14 cellular contexts compared by ENCODE assay signal in the genomic region with DNA sequence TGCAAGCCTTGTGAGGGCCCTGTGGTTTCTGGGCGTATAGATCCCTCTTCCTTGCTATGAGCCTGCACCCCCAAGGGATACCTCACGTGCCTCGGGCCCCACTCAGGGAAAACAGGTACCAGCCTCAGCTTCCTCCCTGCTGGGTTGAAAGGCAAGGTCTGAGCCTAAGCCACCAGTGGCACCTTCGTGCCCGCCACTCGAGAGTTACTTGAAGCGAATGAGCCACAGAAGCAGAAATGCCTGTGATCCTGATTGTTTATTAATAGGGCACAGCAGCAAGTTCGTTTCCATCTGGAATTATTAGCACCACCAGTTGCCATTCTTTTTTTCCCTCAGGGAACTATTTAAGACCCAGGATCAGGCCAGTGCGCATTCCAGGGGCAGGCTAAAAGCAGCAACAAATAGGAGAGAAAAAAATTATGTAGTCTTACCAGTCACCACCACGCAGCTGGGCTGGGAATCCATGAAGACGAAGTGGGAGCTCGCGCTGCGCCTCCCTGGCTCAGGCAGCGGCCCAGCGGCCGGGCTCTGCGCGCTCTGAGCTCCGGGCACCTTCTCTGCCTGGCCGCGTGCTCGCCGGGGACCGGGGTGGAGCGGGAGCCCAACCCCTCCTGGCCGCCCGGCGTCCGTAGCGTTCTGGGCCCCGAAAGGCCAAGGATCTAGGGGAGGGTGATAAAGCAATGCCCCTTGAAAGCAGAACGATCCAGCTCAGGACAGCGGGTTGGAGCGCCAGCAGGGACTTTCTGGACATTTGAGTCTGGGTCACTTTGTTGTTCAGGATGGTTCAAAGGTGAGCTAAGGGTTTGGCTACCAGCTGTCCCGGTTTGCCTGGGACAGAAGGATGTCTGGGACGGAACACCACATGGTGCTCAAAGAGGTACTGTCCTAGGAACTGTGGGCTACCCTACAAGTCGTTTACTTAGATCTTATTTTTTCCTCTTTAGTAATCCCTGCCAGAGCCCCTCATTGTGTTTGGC. TPM values are rescaled to one million over a fixed set of nuclear protein-coding genes. Genes with fewer than 3 reads are reported as not detected.
DNase-seq lines count a peak whose midpoint lies in the region; ATAC-seq, FAIRE-seq and TF ChIP-seq lines count a peak whose summit lies in the region.
"Not testable (repeated sequence)": the region's sequence is repeated elsewhere in the genome, so short reads cannot be mapped to it uniquely, and the experiment has no call there.
"Had no signal": no experiment of that assay in that cellular context is flagged by ENCODE, and none has a peak within 500 bp of the region (broad histone marks: within the 10 kb centered on the region; RNA-seq: fewer than 3 reads in every experiment).

No MANE protein-coding gene starts in this region.

- not testable (repeated sequence) for H2BK5ac ChIP-seq in H1 (ENCODE audit: low read depth, low read length)

- not testable (repeated sequence) for H3K36me3 ChIP-seq in DND-41 (ENCODE audit: insufficient read depth, low read length); RWPE2 (ENCODE audit: low read depth); H1 (ENCODE audit: control insufficient read depth in 2 of 4, insufficient read depth in 4 of 4, low read length in 3 of 4); heart right ventricle; iPS-15b (ENCODE audit: control insufficient read depth, insufficient read depth, low read length); psoas muscle (ENCODE audit: insufficient read depth in 1 of 2, low read depth in 1 of 2); thoracic aorta

- not testable (repeated sequence) for H3K9me3 ChIP-seq in DND-41 (ENCODE audit: insufficient read depth, low read length, severe bottlenecking); RWPE2 (ENCODE audit: severe bottlenecking); H1 (ENCODE audit: insufficient read depth in 2 of 2, low read depth in 1 of 2, low read length in 1 of 2); heart right ventricle; iPS-15b (ENCODE audit: control insufficient read depth, insufficient read depth, low read length); psoas muscle; thoracic aorta

- not testable (repeated sequence) for H4K5ac ChIP-seq in H1 (ENCODE audit: insufficient read length, low read depth, low read length)

- H2AK5ac ChIP-seq in H1 (ENCODE audit: low read depth, low read length) = not testable (repeated sequence)

- H3K4ac ChIP-seq in H1 (replicated peaks; ENCODE audit: insufficient read length, low read depth, low read length) = not testable (repeated sequence)

- H2BK15ac ChIP-seq in H1 (ENCODE audit: low read length) = not testable (repeated sequence)

- not testable (repeated sequence) for H3K9ac ChIP-seq in DND-41 (ENCODE audit: low read depth, low read length); H1 (replicated peaks in 1 of 4; ENCODE audit: extremely low read depth in 1 of 4, low read depth in 3 of 4, low read length in 3 of 4)
- H3K9ac ChIP-seq in iPS-15b (ENCODE audit: low read depth, low read length) = peak overlapping the region; percentile 47

- not testable (repeated sequence) for H3K4me2 ChIP-seq in DND-41 (ENCODE audit: insufficient read depth, low read length); H1 (ENCODE audit: insufficient read depth in 1 of 2, low read depth in 2 of 2, low read length in 2 of 2)

- H2BK120ac ChIP-seq in H1 (replicated peaks; ENCODE audit: low read depth, low read length) = not testable (repeated sequence)

- TF ChIP-seq EP300 in H1 (IDR thresholded peaks at IDR 0.05; ENCODE audit: borderline replicate concordance in 1 of 2, low read depth in 2 of 2, low read length in 2 of 2) = not testable (repeated sequence)

- POLR2A ChIA-PET in H1 (lab: Charles Lee; ENCODE audit: partially characterized antibody) = interaction anchor here (0.9 to 1.5 kb wide), 3 partner anchors 11 to 38 kb away, joined by 3 to 4 read pairs (median 4); no protein-coding TSS in a partner anchor

- TF ChIP-seq CTCF in DND-41 (IDR thresholded peaks at IDR 0.05; ENCODE audit: borderline replicate concordance, extremely low read depth, low read length, poor library complexity, severe bottlenecking); RWPE2 (IDR thresholded peaks at IDR 0.05; ENCODE audit: poor library complexity, severe bottlenecking); H1 (IDR thresholded peaks at IDR 0.05; ENCODE audit: control extremely low read depth in 1 of 3, insufficient read depth in 1 of 3, low read depth in 1 of 3, low read length in 3 of 3); heart right ventricle (IDR thresholded peaks at IDR 0.05); psoas muscle (IDR thresholded peaks at IDR 0.05); thoracic aorta (IDR thresholded peaks at IDR 0.05): not testable (repeated sequence)

- H3K4me1 ChIP-seq in DND-41 (ENCODE audit: insufficient read depth, low read length) = peaks cover 79% of the 10 kb centered on the region
- not testable (repeated sequence) for H3K4me1 ChIP-seq in RWPE2 (ENCODE audit: insufficient read depth, poor library complexity, severe bottlenecking); H1 (replicated peaks in 1 of 4; ENCODE audit: control insufficient read depth in 3 of 4, insufficient read depth in 4 of 4, low read length in 3 of 4); heart right ventricle; iPS-15b (ENCODE audit: control insufficient read depth, insufficient read depth, low read length); psoas muscle; thoracic aorta (ENCODE audit: control insufficient read depth in 1 of 2, low read depth in 2 of 2)

- H3K4me3 ChIP-seq in DND-41 (ENCODE audit: low read depth in 1 of 2, low read length in 2 of 2); RWPE2 (ENCODE audit: severe bottlenecking); H1 (ENCODE audit: extremely low read depth in 1 of 4, insufficient read depth in 2 of 4, low read depth in 3 of 4, low read length in 4 of 4); iPS-15b (ENCODE audit: low read depth, low read length): not testable (repeated sequence)
- H3K4me3 ChIP-seq in heart right ventricle (peak overlapping the region in 1 of 10 donors; percentile 13), psoas muscle (peak overlapping the region; percentile 61), thoracic aorta (peak overlapping the region; percentile 53)

- not testable (repeated sequence) for H3K23ac ChIP-seq in H1 (ENCODE audit: insufficient read length)

- H3K27me3 ChIP-seq in DND-41 (ENCODE audit: insufficient read depth, low read length, poor library complexity); RWPE2 (ENCODE audit: insufficient read depth, poor library complexity, severe bottlenecking); H1 (replicated peaks in 1 of 4; ENCODE audit: control insufficient read depth in 3 of 4, extremely low read depth in 1 of 4, insufficient read depth in 3 of 4, low read length in 3 of 4); heart right ventricle; iPS-15b (ENCODE audit: control insufficient read depth, insufficient read depth, low read length); psoas muscle (ENCODE audit: insufficient read depth in 3 of 3, low read length in 2 of 3); thoracic aorta (replicated peaks; ENCODE audit: insufficient read depth): not testable (repeated sequence)

- not testable (repeated sequence) for H3K79me2 ChIP-seq in DND-41 (ENCODE audit: insufficient read depth, low read length); H1 (ENCODE audit: control insufficient read depth in 1 of 2, insufficient read depth in 2 of 2, low read length in 2 of 2)

- CTCF ChIA-PET in H1 (lab: Charles Lee; ENCODE audit: partially characterized antibody) = interaction anchor here (0.9 to 1.1 kb wide), 3 partner anchors 31 to 53 kb away, joined by 3 to 5 read pairs (median 4); no protein-coding TSS in a partner anchor

- not testable (repeated sequence) for H4K20me1 ChIP-seq in DND-41 (ENCODE audit: insufficient read depth, low read length); H1 (replicated peaks in 1 of 2; ENCODE audit: control insufficient read depth in 1 of 2, insufficient read depth in 2 of 2, low read length in 2 of 2)

- H3K27ac ChIP-seq in DND-41 (ENCODE audit: low read length) (peak overlapping the region; percentile 53; the same call in 1 of the 2 replicates), heart right ventricle (peak overlapping the region in 6 of 10 donors; percentile 2 to 71 (median 34)), psoas muscle (peak overlapping the region; percentile 86), thoracic aorta (peak overlapping the region; percentile 50 to 70)
- H3K27ac ChIP-seq in RWPE2 (ENCODE audit: poor library complexity, severe bottlenecking); H1 (ENCODE audit: low read depth, low read length): not testable (repeated sequence)

- TF ChIP-seq RAD21 in H1 (IDR thresholded peaks at IDR 0.05 in 1 of 2, conservative IDR thresholded peaks at IDR 0.05 in 1 of 2; ENCODE audit: low read depth in 2 of 2, low read length in 2 of 2) = not testable (repeated sequence)

- not testable (repeated sequence) for H4K91ac ChIP-seq in H1 (replicated peaks; ENCODE audit: insufficient read length, low read length)

- not testable (repeated sequence) for H3K23me2 ChIP-seq in H1 (ENCODE audit: low read depth, low read length)

- H3K79me1 ChIP-seq in H1 (ENCODE audit: low read depth, low read length) = not testable (repeated sequence)

- H4K8ac ChIP-seq in H1 (ENCODE audit: extremely low read depth, insufficient read depth, low read length) = not testable (repeated sequence)

- 0 out of 2 replicates have a peak overlapping the region, but pooled peaks have one; percentile 68 for H2BK12ac ChIP-seq in H1 (ENCODE audit: low read depth, low read length)

- 65% methylated on average over 31 of the region's 38 CpGs; no CpG with 5 or more reads in 1 of the 2 experiments for WGBS in H1 (ENCODE audit: extremely low coverage in 1 of 2, insufficient coverage in 1 of 2, insufficient read length in 1 of 2, insufficient replicate concordance in 2 of 2, low coverage in 1 of 2, low lambda C conversion rate in 2 of 2, missing lambda C conversion rate in 1 of 2), 2 experiments
- whole genome bisulfite sequencing in heart right ventricle, 2 donors = 38 to 44% methylated on average over 35 of the region's 38 CpGs
- WGBS in psoas muscle, 3 donors = 18 to 30% (median 26%) methylated on average over 34 to 35 of the region's 38 CpGs

- not testable (repeated sequence) for H2AFZ ChIP-seq in DND-41 (ENCODE audit: low read depth, low read length)
- H2AFZ ChIP-seq in H1 (ENCODE audit: low read length) = peak overlapping the region; percentile 43; the same call in 1 of the 2 replicates

- ATAC-seq in DND-41 (ENCODE audit: insufficient read depth, low read depth); thoracic aorta (ENCODE audit: insufficient number of reproducible peaks, low FRiP score, low read depth): not testable (repeated sequence)
- ATAC-seq in RWPE2 (ENCODE audit: low read depth) (peak; percentile 13; the same call in 1 of the 3 replicates), heart right ventricle (peak; percentile 38 to 83 (median 78)), psoas muscle (peak; percentile 86 to 93 (median 90))

- not testable (repeated sequence) for H3K56ac ChIP-seq in H1 (replicated peaks; ENCODE audit: insufficient read length, low read depth, low read length)

- intact Hi-C loops in heart right ventricle (cut with DNase I); psoas muscle (cut with DNase I): not testable (repeated sequence)

- H3K14ac ChIP-seq in H1 (ENCODE audit: insufficient read length) = not testable (repeated sequence)

- 0 out of 2 replicates have a peak overlapping the region, but pooled peaks have one; percentile 1 for H3K18ac ChIP-seq in H1 (ENCODE audit: extremely low read depth, low read length)

- DNase-seq in DND-41; RWPE2 (ENCODE audit: low spot score); thoracic aorta (ENCODE audit: low spot score): not testable (repeated sequence)
- DNase-seq in H1 (ENCODE audit: low read depth in 1 of 2, low spot score in 2 of 2) = peak in 1 of 2 experiments; percentile 62
- peak in 1 of 2 donors; percentile 27 for DNase-seq in heart right ventricle
- peak; percentile 85 for DNase-seq in mesenteric fat pad (ENCODE audit: low spot score)
- DNase-seq in psoas muscle = peak; percentile 36 to 80

- not testable (repeated sequence) for FAIRE-seq in H1 (lab: Jason Lieb, UNC)

- not testable (repeated sequence) for H2BK20ac ChIP-seq in H1 (ENCODE audit: low read length)

- not testable (repeated sequence) for TF ChIP-seq POLR2A in H1 (IDR thresholded peaks at IDR 0.05; ENCODE audit: control extremely low read depth in 1 of 2, low read depth in 2 of 2, low read length in 2 of 2)

RNA-seq across cellular contexts. Expression of gene PGPEP1L, which starts 2.3 kb away (rescaled TPM):
- 0.22 TPM in 1 of 2 replicates, not detected in the other for total RNA-seq in H1 (2021; fragmentation: NEBNext Ultra II Directional; extraction: Animal tissue kit (Norgen Biotek cat#: 25700))
- polyA plus RNA-seq in H1 (2011; rRNA removed) = 0.14 and 0.17 TPM in 2 replicates
- 0.10 TPM for polyA plus RNA-seq in H1 (2011; cell fraction: cytosol; rRNA removed)
- 0.37 TPM for polyA plus RNA-seq in H1 (2011; cell fraction: nucleus; rRNA removed)
- 0.18 TPM in 1 of 4 replicates, not detected in the others for polyA plus RNA-seq in H1 (2012, experiment 1 of 2)
- polyA plus RNA-seq in H1 (2012, experiment 2 of 2) = not detected
- polyA plus RNA-seq in H1 (2013, experiment 1 of 2) = not detected
- 0.04 TPM for polyA plus RNA-seq in H1 (2013, experiment 2 of 2)
- polyA minus RNA-seq in H1 (2011; rRNA and poly(A)+ RNA removed) = 0.38 TPM in 1 of 2 replicates, not detected in the other
- polyA minus RNA-seq in H1 (2011; cell fraction: cytosol; rRNA and poly(A)+ RNA removed) = not detected
- not detected for polyA minus RNA-seq in H1 (2011; cell fraction: nucleus; rRNA and poly(A)+ RNA removed)
- total RNA-seq in heart right ventricle = 1 to 10 TPM in 7 of 10 donors, under 1 TPM in 3; 0.52 to 5.6 (median 1.3) TPM
- polyA plus RNA-seq in heart right ventricle = 1 to 10 TPM in 1 of 2 donors, under 1 TPM in 1; 0.22 to 4.2 TPM
- not detected for total RNA-seq in mesenteric fat pad
- total RNA-seq in psoas muscle = 1 to 10 TPM; 4.6 to 8.5 (median 6.7) TPM
- polyA plus RNA-seq in psoas muscle = 10 to 100 TPM in 2 of 3 donors, 1 to 10 TPM in 1; 3.8 to 16.9 (median 12.4) TPM
- 1 to 10 TPM in 1 of 2 donors, not detected in 1; 2.5 TPM for total RNA-seq in thoracic aorta
- total RNA-seq: A172; Caco-2; CD4-positive, alpha-beta T cell; Daoy; HT1080 had no signal
- polyA plus RNA-seq: IgD-negative memory B cell had no signal
